Comparison of ENCODE assay signal across 16 cellular contexts in genomic region chr2:14427982-14428567, GRCh38.
DNase-seq lines count a peak whose midpoint lies in the region; ATAC-seq and TF ChIP-seq lines count a peak whose summit lies in the region.
"Had no signal": no experiment of that assay in that cellular context is flagged by ENCODE, and none has a peak within 500 bp of the region (broad histone marks: within the 10 kb centered on the region; RNA-seq: fewer than 3 reads in every experiment).

No MANE protein-coding gene starts in this region.

- no peaks in the 10 kb centered on the region for H3K27me3 ChIP-seq in dorsolateral prefrontal cortex
- H3K27me3 ChIP-seq in neural progenitor cell: no peaks in the 10 kb centered on the region
- no peaks in the 10 kb centered on the region for H3K27me3 ChIP-seq in MM.1S (replicated peaks; ENCODE audit: insufficient read depth, low read length)
- H3K27me3 ChIP-seq: esophagus squamous epithelium, SJSA1 had no signal

- H3K36me3 Mint-ChIP-seq in neural progenitor cell: no peaks in the 10 kb centered on the region

- no peak for ATAC-seq in HG02763 (IDR thresholded peaks at IDR 0.05; ENCODE audit: unreplicated experiment)
- ATAC-seq in GM18502 (IDR thresholded peaks at IDR 0.05; ENCODE audit: poor library complexity, unreplicated experiment): no peak
- ATAC-seq: activated CD8-positive, alpha-beta T cell treated with anti-CD3 and anti-CD28 coated beads for 36 hours; activated naive CD8-positive, alpha-beta T cell treated with anti-CD3 and anti-CD28 coated beads, Interleukin-2, amount 50 U/mL, for 24 hours had no signal

- H3K79me2 ChIP-seq in neural progenitor cell (ENCODE audit: low read depth) (no peaks in the 10 kb centered on the region), MM.1S (ENCODE audit: low read length) (no peaks in the 10 kb centered on the region)

- no peaks in the 10 kb centered on the region for H4K20me1 ChIP-seq in neural progenitor cell (ENCODE audit: low read depth)
- no peaks in the 10 kb centered on the region for H4K20me1 ChIP-seq in MM.1S (ENCODE audit: insufficient read depth, low read length)

- H3K9me3 ChIP-seq in neural progenitor cell (ENCODE audit: low read depth): no peaks in the 10 kb centered on the region
- no peaks in the 10 kb centered on the region for H3K9me3 ChIP-seq in MM.1S (replicated peaks; ENCODE audit: insufficient read depth, low read length)
- H3K9me3 ChIP-seq: esophagus squamous epithelium had no signal

- H3K9me3 Mint-ChIP-seq in neural progenitor cell: no peaks in the 10 kb centered on the region

- H3K4me1 ChIP-seq in neural progenitor cell: no peaks in the 10 kb centered on the region
- H3K4me1 ChIP-seq in MM.1S (ENCODE audit: low read length): no peaks in the 10 kb centered on the region
- H3K4me1 ChIP-seq: SJSA1 had no signal

- no peaks in the 10 kb centered on the region for H3K36me3 ChIP-seq in neural progenitor cell
- H3K36me3 ChIP-seq in MM.1S (replicated peaks; ENCODE audit: insufficient read depth, low read length): no peaks in the 10 kb centered on the region
- H3K36me3 ChIP-seq: esophagus squamous epithelium, SJSA1 had no signal

- H3F3A ChIP-seq in neural progenitor cell (ENCODE audit: low read depth): no peaks in the 10 kb centered on the region
- H3F3A ChIP-seq in MM.1S (ENCODE audit: insufficient read depth, low read length): no peaks in the 10 kb centered on the region

- DNase-seq in MV-4-11 (lab: John Stamatoyannopoulos, UW) (peak; percentile 59), dorsolateral prefrontal cortex (peak in 1 of 10 donors; percentile 25), neural progenitor cell (ENCODE audit: low spot score) (no peak), MM.1S (no peak), OCI-M2 (lab: John Stamatoyannopoulos, UW; ENCODE audit: unreplicated experiment) (no peak)
- DNase-seq: activated CD8-positive, alpha-beta T cell treated with anti-CD3 and anti-CD28 coated beads for 36 hours; activated naive CD8-positive, alpha-beta T cell treated with anti-CD3 and anti-CD28 coated beads, Interleukin-2, amount 50 U/mL, for 24 hours; DND-41; esophagus squamous epithelium; NCI-H1694 treated with DMSO at 0.1 percent for 48 hours had no signal

- no peak overlapping the region for H3K4me3 Mint-ChIP-seq in neural progenitor cell
- H3K4me3 Mint-ChIP-seq: activated CD8-positive, alpha-beta T cell treated with anti-CD3 and anti-CD28 coated beads for 36 hours; activated naive CD8-positive, alpha-beta T cell treated with anti-CD3 and anti-CD28 coated beads, Interleukin-2, amount 50 U/mL, for 24 hours had no signal

- H3K9me2 ChIP-seq in MM.1S (replicated peaks; ENCODE audit: insufficient read depth, low read length): no peaks in the 10 kb centered on the region

- no peak overlapping the region for H3K27ac Mint-ChIP-seq in neural progenitor cell
- H3K27ac Mint-ChIP-seq: activated CD8-positive, alpha-beta T cell treated with anti-CD3 and anti-CD28 coated beads for 36 hours; activated naive CD8-positive, alpha-beta T cell treated with anti-CD3 and anti-CD28 coated beads, Interleukin-2, amount 50 U/mL, for 24 hours had no signal

- H3K27ac ChIP-seq in C4-2B (no peak overlapping the region), dorsolateral prefrontal cortex (no peak overlapping the region), neural progenitor cell (no peak overlapping the region), MM.1S (ENCODE audit: low read length) (no peak overlapping the region)
- H3K27ac ChIP-seq: esophagus squamous epithelium, SJSA1, skin epidermis had no signal

- H3K4me1 Mint-ChIP-seq in neural progenitor cell: no peaks in the 10 kb centered on the region
- H3K4me1 Mint-ChIP-seq: activated naive CD8-positive, alpha-beta T cell treated with anti-CD3 and anti-CD28 coated beads, Interleukin-2, amount 50 U/mL, for 24 hours had no signal

- H3K9ac ChIP-seq in neural progenitor cell (no peak overlapping the region), MM.1S (ENCODE audit: low read length) (no peak overlapping the region)

- TF ChIP-seq CTCF in C4-2B (conservative IDR thresholded peaks at IDR 0.05): peak; percentile 27
- TF ChIP-seq CTCF in dorsolateral prefrontal cortex (IDR thresholded peaks at IDR 0.05 in 54 of 56, conservative IDR thresholded peaks at IDR 0.05 in 2 of 56; ENCODE audit: low read depth in 1 of 56, partially characterized antibody in 56 of 56): peak in 47 of 56 donors; percentile 9 to 61 (median 36)
- peak; percentile 15 for TF ChIP-seq CTCF in neural progenitor cell (IDR thresholded peaks at IDR 0.05)
- TF ChIP-seq CTCF in MM.1S (IDR thresholded peaks at IDR 0.05; ENCODE audit: low read length): no peak

- H3K4me3 ChIP-seq in dorsolateral prefrontal cortex (no peak overlapping the region), neural progenitor cell (no peak overlapping the region), MM.1S (ENCODE audit: low read length) (no peak overlapping the region)
- H3K4me3 ChIP-seq: esophagus squamous epithelium, lung, SJSA1, skin epidermis had no signal

- H3K4me2 ChIP-seq in neural progenitor cell: no peak overlapping the region
- no peak overlapping the region for H3K4me2 ChIP-seq in MM.1S (ENCODE audit: low read depth, low read length)

- no peak overlapping the region for H2AFZ ChIP-seq in neural progenitor cell (replicated peaks)
- H2AFZ ChIP-seq in MM.1S (ENCODE audit: low read length): no peak overlapping the region

- intact Hi-C loops in dorsolateral prefrontal cortex (cut with DNase I): loop anchor here (5.0 kb wide), 2 partner anchors 204 to 1149 kb away; partner anchors contain the start of gene LRATD1 (in 1 of the 2)

- peaks cover 2% of the 10 kb centered on the region for H3K27me3 Mint-ChIP-seq in neural progenitor cell (ENCODE audit: insufficient read depth, low read depth)
- H3K27me3 Mint-ChIP-seq: activated CD8-positive, alpha-beta T cell treated with anti-CD3 and anti-CD28 coated beads for 36 hours; activated naive CD8-positive, alpha-beta T cell treated with anti-CD3 and anti-CD28 coated beads, Interleukin-2, amount 50 U/mL, for 24 hours had no signal
